ENCODE assay signal across 10 cellular contexts in genomic region chr7:159101083-159101395, GRCh38. TPM values are rescaled to one million over a fixed set of nuclear protein-coding genes. Genes with fewer than 3 reads are reported as not detected.
DNase-seq lines count a peak whose midpoint lies in the region; ATAC-seq and TF ChIP-seq lines count a peak whose summit lies in the region.
"Not testable (repeated sequence)": the region's sequence is repeated elsewhere in the genome, so short reads cannot be mapped to it uniquely, and the experiment has no call there.
"Had no signal": no experiment of that assay in that cellular context is flagged by ENCODE, and none has a peak within 500 bp of the region (broad histone marks: within the 10 kb centered on the region; RNA-seq: fewer than 3 reads in every experiment).

No MANE protein-coding gene starts in this region.

- not testable (repeated sequence) for H3K4me3 ChIP-seq in Peyer's patch, ascending aorta, right atrium auricular region

- not testable (repeated sequence) for ATAC-seq in Right ventricle myocardium superior (ENCODE audit: poor library complexity); sciatic nerve

- not testable (repeated sequence) for H3K36me3 ChIP-seq in Peyer's patch, ascending aorta, right atrium auricular region

- not testable (repeated sequence) for H3K27ac ChIP-seq in Peyer's patch, right atrium auricular region
- peak overlapping the region; percentile 98 to 99 for H3K27ac ChIP-seq in ascending aorta

- peak in 2 of 3 donors; percentile 6 to 23 for DNase-seq in Peyer's patch
- DNase-seq in ascending aorta (ENCODE audit: low spot score in 2 of 2), result peak in 1 of 2 donors; percentile 49
- peak; percentile 33 for DNase-seq in Right ventricle myocardium superior
- peak; percentile 48 for DNase-seq in right atrium auricular region (ENCODE audit: low spot score)
- peak; percentile 12 for DNase-seq in mesenteric fat pad (ENCODE audit: low spot score)
- peak; percentile 18 for DNase-seq in sciatic nerve (ENCODE audit: low spot score)

- TF ChIP-seq CTCF in Peyer's patch (IDR thresholded peaks at IDR 0.05); ascending aorta (IDR thresholded peaks at IDR 0.05); right atrium auricular region (IDR thresholded peaks at IDR 0.05): not testable (repeated sequence)

- H3K9me3 ChIP-seq in Peyer's patch, ascending aorta, right atrium auricular region: not testable (repeated sequence)

- not testable (repeated sequence) for H3K27me3 ChIP-seq in Peyer's patch, ascending aorta, right atrium auricular region

- TF ChIP-seq POLR2A in Peyer's patch (IDR thresholded peaks at IDR 0.05), result not testable (repeated sequence)

- intact Hi-C loops in ascending aorta (cut with DNase I), result loop anchor here (10.0 kb wide), 1 partner anchor 236 kb away; no protein-coding TSS in a partner anchor
- intact Hi-C loops in Right ventricle myocardium superior (cut with DNase I); sciatic nerve (cut with DNase I): not testable (repeated sequence)

- H3K4me1 ChIP-seq in Peyer's patch (peaks cover 0 to 10% (median 0%) of the 10 kb centered on the region in 4 donors), ascending aorta (peaks cover 28 to 55% of the 10 kb centered on the region in 2 donors), right atrium auricular region (peaks cover 0 to 59% of the 10 kb centered on the region in 2 donors)

RNA-seq across cellular contexts. Expression of gene VIPR2, which starts 43.6 kb away (rescaled TPM):
- total RNA-seq in Peyer's patch (1 to 10 TPM in 3 of 4 donors, under 1 TPM in 1; 0.53 to 2.5 (median 1.8) TPM), ascending aorta (17.8 TPM), Right ventricle myocardium superior (15.2 TPM), right atrium auricular region (10 to 100 TPM in 1 of 2 donors, 1 to 10 TPM in 1; 3.8 to 13.4 TPM), mesenteric fat pad (4.6 TPM), sciatic nerve (2.0 TPM)
- total RNA-seq: A172, B cell, Caco-2, Calu3 had no signal
